Comparison of ENCODE assay signal across 14 cellular contexts in the genomic region with DNA sequence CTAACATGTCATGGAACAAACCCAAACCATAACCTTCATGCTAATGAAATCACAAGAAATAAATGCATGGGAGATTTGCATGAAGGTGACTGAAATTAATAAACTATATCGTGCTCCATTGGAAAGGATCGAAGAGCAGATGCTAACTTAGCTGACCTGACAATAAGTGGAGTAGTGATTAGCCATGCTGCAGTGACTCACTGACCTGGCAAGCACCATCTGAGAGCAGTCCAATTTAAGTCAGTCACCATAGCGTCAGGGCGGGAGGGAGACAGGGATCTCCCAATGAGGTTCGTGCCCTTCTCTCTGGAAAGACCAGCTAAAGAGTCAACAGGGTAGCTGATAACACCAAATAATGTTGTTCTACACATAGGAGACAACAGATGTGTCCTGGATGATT. TPM values are rescaled to one million over a fixed set of nuclear protein-coding genes. Genes with fewer than 3 reads are reported as not detected.
DNase-seq lines count a peak whose midpoint lies in the region; ATAC-seq and TF ChIP-seq lines count a peak whose summit lies in the region.
"Had no signal": no experiment of that assay in that cellular context is flagged by ENCODE, and none has a peak within 500 bp of the region (broad histone marks: within the 10 kb centered on the region; RNA-seq: fewer than 3 reads in every experiment).

No MANE protein-coding gene starts in this region.

- no peak for TF ChIP-seq RAD21 in SK-N-SH (IDR thresholded peaks at IDR 0.05; ENCODE audit: low read length)

- no peaks in the 10 kb centered on the region for H3K9me3 Mint-ChIP-seq in activated CD4-positive, alpha-beta memory T cell treated with anti-CD3 and anti-CD28 coated beads for 36 hours

- H3K36me3 Mint-ChIP-seq in activated CD4-positive, alpha-beta memory T cell treated with anti-CD3 and anti-CD28 coated beads for 36 hours: no peaks in the 10 kb centered on the region

- POLR2A ChIA-PET in SK-N-SH (lab: Yijun Ruan, JAX): no interaction called here
- POLR2A ChIA-PET in activated CD4-positive, alpha-beta memory T cell treated with anti-CD3 and anti-CD28 coated beads for 36 hours (lab: Charles Lee): no interaction called here

- H3K9me2 ChIP-seq in SK-N-SH: no peaks in the 10 kb centered on the region

- peaks cover 0 to 10% of the 10 kb centered on the region in 2 experiments; a peak in 1 of 4 replicates for H3K4me1 ChIP-seq in SK-N-SH (ENCODE audit: control insufficient read depth in 1 of 2, insufficient read depth in 2 of 2, low read depth in 1 of 2, low read length in 1 of 2)

- DNase-seq in A172 (ENCODE audit: low spot score) (peak; percentile 83), GM03348 (ENCODE audit: low spot score) (peak; percentile 68), SK-N-SH (no peak), fibroblast of pulmonary artery (ENCODE audit: low read depth) (peak; percentile 42), GM13977 (ENCODE audit: low spot score) (no peak)
- no peak for DNase-seq in activated CD4-positive, alpha-beta memory T cell treated with anti-CD3 and anti-CD28 coated beads for 36 hours
- no peak for DNase-seq in stimulated activated CD4-positive, alpha-beta T cell treated with anti-CD3 and anti-CD28 coated beads, Interleukin-4, amount 100 ng/mL, for 1 hour
- DNase-seq: activated CD4-positive, alpha-beta T cell treated with anti-CD3 and anti-CD28 coated beads, Interleukin-2, amount 50 U/mL, for 48 hours; hypothalamus had no signal

- in situ Hi-C loops in GM13977 (cut with MboI; ENCODE audit: low pct_unique_long_range_greater_than_20kb, low sequenced_read_pairs, unreplicated experiment): no loop called here

- no peak overlapping the region for H3K4me2 ChIP-seq in SK-N-SH

- H3K4me1 Mint-ChIP-seq in activated CD4-positive, alpha-beta memory T cell treated with anti-CD3 and anti-CD28 coated beads for 36 hours (ENCODE audit: low read depth): no peaks in the 10 kb centered on the region

- H4K20me1 ChIP-seq in SK-N-SH (ENCODE audit: insufficient read depth): no peaks in the 10 kb centered on the region

- H3K27ac ChIP-seq in SK-N-SH (ENCODE audit: low read depth in 2 of 2, low read length in 1 of 2): no peak overlapping the region
- H3K27ac ChIP-seq: thoracic aorta had no signal

- no peak for TF ChIP-seq EP300 in SK-N-SH (IDR thresholded peaks at IDR 0.05; ENCODE audit: borderline replicate concordance in 1 of 2, low read depth in 1 of 2, low read length in 1 of 2)

- H3K4me3 ChIP-seq in SK-N-SH (ENCODE audit: low read depth in 2 of 2, low read length in 1 of 2): no peak overlapping the region
- no peak overlapping the region for H3K4me3 ChIP-seq in fibroblast of pulmonary artery (replicated peaks; ENCODE audit: low read depth, low read length)
- H3K4me3 ChIP-seq: thoracic aorta had no signal

- H3K27me3 Mint-ChIP-seq in activated CD4-positive, alpha-beta memory T cell treated with anti-CD3 and anti-CD28 coated beads for 36 hours: peaks cover 31% of the 10 kb centered on the region

- no peaks in the 10 kb centered on the region for H3K9me3 ChIP-seq in SK-N-SH
- H3K9me3 ChIP-seq: thoracic aorta had no signal

- H2AFZ ChIP-seq in SK-N-SH (ENCODE audit: low read depth): no peak overlapping the region

- TF ChIP-seq CTCF in SK-N-SH (IDR thresholded peaks at IDR 0.05) (no peak), fibroblast of pulmonary artery (IDR thresholded peaks at IDR 0.05; ENCODE audit: low read length, missing control alignments) (no peak), GM13977 (IDR thresholded peaks at IDR 0.05; ENCODE audit: extremely low read depth, insufficient read depth, missing control alignments) (no peak)

- H3K9ac ChIP-seq in SK-N-SH: no peak overlapping the region

- CTCF ChIA-PET in SK-N-SH (lab: Yijun Ruan, JAX): interaction anchor here (1.3 kb wide), 1 partner anchor 8 kb away, joined by 3 read pairs; no protein-coding TSS in a partner anchor
- CTCF ChIA-PET in activated CD4-positive, alpha-beta memory T cell treated with anti-CD3 and anti-CD28 coated beads for 36 hours (lab: Charles Lee): no interaction called here

- peaks cover 49% of the 10 kb centered on the region for H3K27me3 ChIP-seq in SK-N-SH (ENCODE audit: insufficient read depth)

- no peak overlapping the region for H3K27ac Mint-ChIP-seq in activated CD4-positive, alpha-beta memory T cell treated with anti-CD3 and anti-CD28 coated beads for 36 hours

- no peaks in the 10 kb centered on the region for H3K36me3 ChIP-seq in SK-N-SH (replicated peaks in 1 of 2; ENCODE audit: control insufficient read depth in 1 of 2, insufficient read depth in 2 of 2, low read length in 1 of 2)
- H3K36me3 ChIP-seq: thoracic aorta had no signal

- H3K4me3 Mint-ChIP-seq in activated CD4-positive, alpha-beta memory T cell treated with anti-CD3 and anti-CD28 coated beads for 36 hours: no peak overlapping the region

- no peak for ATAC-seq in HG02763 (IDR thresholded peaks at IDR 0.05; ENCODE audit: unreplicated experiment)
- ATAC-seq: left lobe of liver had no signal

- WGBS in SK-N-SH (ENCODE audit: low lambda C conversion rate): 10% methylated on average over 5 of the region's 5 CpGs

- intact Hi-C loops in activated CD4-positive, alpha-beta memory T cell treated with anti-CD3 and anti-CD28 coated beads for 36 hours (cut with micrococcal nuclease): no loop called here

- no peaks in the 10 kb centered on the region for H3K79me2 ChIP-seq in SK-N-SH (ENCODE audit: insufficient read depth)

- peaks cover 6% of the 10 kb centered on the region for H3F3A ChIP-seq in SK-N-SH (replicated peaks; ENCODE audit: insufficient read depth)

TF ChIP-seq in SK-N-SH, 30 proteins besides CTCF, POLR2A, EP300 and RAD21:
- TF ChIP-seq TCF12 (IDR thresholded peaks at IDR 0.05) (0 out of 2 replicates have a peak, but pooled peaks have one; percentile 12), ELF1 (IDR thresholded peaks at IDR 0.05) (no peak), JUND (IDR thresholded peaks at IDR 0.05) (peak; percentile 31; the same call in 1 of the 2 replicates), FOSL2 (IDR thresholded peaks at IDR 0.05; ENCODE audit: borderline replicate concordance, low read depth) (peak; percentile 61; the same call in 1 of the 2 replicates), NFIC (IDR thresholded peaks at IDR 0.05; ENCODE audit: borderline replicate concordance) (peak; percentile 76)
- TF ChIP-seq, protein P1, sequence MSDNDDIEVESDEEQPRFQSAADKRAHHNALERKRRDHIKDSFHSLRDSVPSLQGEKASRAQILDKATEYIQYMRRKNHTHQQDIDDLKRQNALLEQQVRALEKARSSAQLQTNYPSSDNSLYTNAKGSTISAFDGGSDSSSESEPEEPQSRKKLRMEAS (IDR thresholded peaks at IDR 0.05; ENCODE audit: low read depth): no peak

RNA-seq across cellular contexts. Expression of a gene that starts 21.5 kb away (rescaled TPM):
- 1.4 and 3.9 TPM in 2 replicates for total RNA-seq in A172 (2014; rRNA removed; shearing (Covaris generic))
- not detected in 2 replicates for polyA plus RNA-seq in SK-N-SH (2012; rRNA removed)
- polyA plus RNA-seq in SK-N-SH (2012; cell fraction: cytosol; rRNA removed): not detected in 2 replicates
- not detected in 2 replicates for polyA plus RNA-seq in SK-N-SH (2012; cell fraction: nucleus; rRNA removed)
- total RNA-seq in activated CD4-positive, alpha-beta memory T cell treated with anti-CD3 and anti-CD28 coated beads for 36 hours: not detected
- total RNA-seq: left lobe of liver, myocyte, thoracic aorta had no signal
- polyA plus RNA-seq: adipose tissue had no signal

RNA-seq across cellular contexts. Expression of a gene that starts 22.7 kb away (rescaled TPM):
- not detected in 2 replicates for total RNA-seq in A172 (2014; rRNA removed; shearing (Covaris generic))
- not detected in 2 replicates for polyA plus RNA-seq in SK-N-SH (2012; rRNA removed)
- not detected in 2 replicates for polyA plus RNA-seq in SK-N-SH (2012; cell fraction: cytosol; rRNA removed)
- polyA plus RNA-seq in SK-N-SH (2012; cell fraction: nucleus; rRNA removed): not detected in 2 replicates
- not detected for total RNA-seq in activated CD4-positive, alpha-beta memory T cell treated with anti-CD3 and anti-CD28 coated beads for 36 hours
- total RNA-seq: left lobe of liver, myocyte, thoracic aorta had no signal

Comparison
In these comparisons a context has a peak if more than half of its experiments do, and no peak if none do; other contexts are left out.
1. DNase-seq: peak in A172 (single experiment), GM03348 (single experiment) and fibroblast of pulmonary artery (single experiment); none in SK-N-SH (single experiment), GM13977 (single experiment), activated CD4-positive, alpha-beta memory T cell treated with anti-CD3 and anti-CD28 coated beads for 36 hours (single experiment) and stimulated activated CD4-positive, alpha-beta T cell treated with anti-CD3 and anti-CD28 coated beads, Interleukin-4, amount 100 ng/mL, for 1 hour (single experiment).